ENCODE assay signal across 21 cellular contexts in the genomic region with DNA sequence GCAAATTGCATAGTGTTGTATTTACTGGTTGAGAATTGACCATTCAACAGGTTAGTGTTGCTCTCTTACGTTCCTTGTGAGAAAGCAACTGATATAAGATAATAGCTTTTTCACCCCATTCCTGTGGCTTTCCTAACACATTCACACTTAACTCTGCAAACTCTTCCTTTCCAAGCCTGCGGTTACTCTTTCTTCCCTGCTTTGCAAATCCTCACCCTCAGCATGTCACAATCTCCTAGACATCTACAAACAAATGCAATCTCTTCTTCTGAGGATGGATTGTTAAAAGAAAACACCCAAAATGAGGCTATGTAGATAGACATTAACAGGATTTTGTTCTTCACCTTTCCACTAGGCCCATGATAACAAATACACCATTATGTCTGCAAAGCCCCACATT.
A peak's percentile ranks its signal among the peaks of the same experiment; 100 is the strongest.
DNase-seq lines count a peak whose midpoint lies in the region; ATAC-seq and TF ChIP-seq lines count a peak whose summit lies in the region.
"Had no signal": no experiment of that assay in that cellular context is flagged by ENCODE, and none has a peak within 500 bp of the region (broad histone marks: within the 10 kb centered on the region; RNA-seq: fewer than 3 reads in every experiment).

No MANE protein-coding gene starts in this region.

- no peaks in the 10 kb centered on the region for H3F3A ChIP-seq in SU-DHL-6 (ENCODE audit: insufficient read depth)

- H3K14ac ChIP-seq in H9 (ENCODE audit: insufficient read depth, low read length), result no peak overlapping the region

- no peak overlapping the region for H3K4ac ChIP-seq in H9 (ENCODE audit: low read depth, low read length)

- H2BK20ac ChIP-seq in H9 (ENCODE audit: low read depth, low read length, poor library complexity, severe bottlenecking), result no peak overlapping the region

- H4K8ac ChIP-seq in H9 (replicated peaks; ENCODE audit: insufficient read length, low read depth, low read length), result no peak overlapping the region

- TF ChIP-seq CTCF in H9 (conservative IDR thresholded peaks at IDR 0.05) (no peak), SU-DHL-6 (IDR thresholded peaks at IDR 0.05; ENCODE audit: insufficient read depth, low read length, poor library complexity, severe bottlenecking) (no peak)

- no peak overlapping the region for H3K4me3 Mint-ChIP-seq in H9
- H3K4me3 Mint-ChIP-seq: B cell; CD4-positive, CD25-positive, alpha-beta regulatory T cell; CD8-positive, alpha-beta T cell; HFFc6 had no signal

- no peaks in the 10 kb centered on the region for H3K79me1 ChIP-seq in H9 (ENCODE audit: insufficient read depth, low read depth, low read length, poor library complexity, severe bottlenecking)

- H3K9me3 ChIP-seq in H9 (ENCODE audit: control insufficient read depth, low read depth, low read length) (no peaks in the 10 kb centered on the region), HUES48 (ENCODE audit: control insufficient read depth, insufficient read depth, low read length) (0 out of 2 replicates have a peak, but pooled peaks cover 3% of the 10 kb centered on the region), SU-DHL-6 (ENCODE audit: insufficient read depth, low read length) (no peaks in the 10 kb centered on the region)
- H3K9me3 ChIP-seq: BLaER1, Caco-2 had no signal

- H2BK5ac ChIP-seq in H9 (ENCODE audit: insufficient read length, low read length), result no peak overlapping the region

- H3K27me3 ChIP-seq in H9 (ENCODE audit: insufficient read depth, low read length) (no peaks in the 10 kb centered on the region), HUES48 (ENCODE audit: control insufficient read depth, insufficient read depth, low read length) (no peaks in the 10 kb centered on the region), SU-DHL-6 (ENCODE audit: low read length) (no peaks in the 10 kb centered on the region)
- H3K27me3 ChIP-seq: BLaER1 had no signal

- H3K9me2 ChIP-seq in SU-DHL-6 (replicated peaks; ENCODE audit: insufficient read depth, low read length), result no peaks in the 10 kb centered on the region

- no peak for ATAC-seq in HG03342 (IDR thresholded peaks at IDR 0.05; ENCODE audit: unreplicated experiment)
- no peak for ATAC-seq in HG03039 (IDR thresholded peaks at IDR 0.05; ENCODE audit: unreplicated experiment)
- ATAC-seq: CD8-positive, alpha-beta T cell; HCT116 had no signal

- H2BK12ac ChIP-seq in H9 (ENCODE audit: insufficient read length, low read depth, low read length), result no peak overlapping the region

- H2AFZ ChIP-seq in H9 (ENCODE audit: low read length) (no peak overlapping the region), SU-DHL-6 (ENCODE audit: low read depth, low read length, severe bottlenecking) (peak overlapping the region; percentile 48)
- H2AFZ ChIP-seq: GM23248 had no signal

- no peak overlapping the region for H3K4me3 ChIP-seq in HUES48 (ENCODE audit: low read depth, low read length)
- no peak overlapping the region for H3K4me3 ChIP-seq in SU-DHL-6 (ENCODE audit: insufficient read depth, low read length, poor library complexity, severe bottlenecking)
- H3K4me3 ChIP-seq: BLaER1, GM23248 had no signal

- no peak overlapping the region for H3K56ac ChIP-seq in H9 (ENCODE audit: insufficient read length, low read depth, low read length)

- H3K36me3 Mint-ChIP-seq in H9 (ENCODE audit: insufficient read depth in 1 of 3, low read depth in 3 of 3), result peaks cover 2 to 11% (median 3%) of the 10 kb centered on the region in 3 experiments; a peak in 4 of 7 replicates
- H3K36me3 Mint-ChIP-seq: CD4-positive, CD25-positive, alpha-beta regulatory T cell; CD8-positive, alpha-beta T cell had no signal

- no peak overlapping the region for H2BK15ac ChIP-seq in H9 (ENCODE audit: low read depth, low read length)

- no peak overlapping the region for H4K91ac ChIP-seq in H9 (ENCODE audit: insufficient read length, low read depth, low read length)

- no peak overlapping the region for H2AK5ac ChIP-seq in H9 (ENCODE audit: insufficient read length, low read length)

- H4K20me1 ChIP-seq in H9 (ENCODE audit: control insufficient read depth, insufficient read depth, insufficient read length) (no peaks in the 10 kb centered on the region), SU-DHL-6 (ENCODE audit: low read depth, low read length) (no peaks in the 10 kb centered on the region)
- H4K20me1 ChIP-seq: BLaER1 had no signal

- H3K9ac ChIP-seq in H9 (ENCODE audit: extremely low read depth, insufficient read length, low read length) (no peak overlapping the region), HUES48 (ENCODE audit: low read depth, low read length) (no peak overlapping the region), SU-DHL-6 (ENCODE audit: low read length) (no peak overlapping the region)
- H3K9ac ChIP-seq: BLaER1, GM23248 had no signal

- no peaks in the 10 kb centered on the region for H3K23me2 ChIP-seq in H9 (ENCODE audit: insufficient read length, low read depth, low read length, poor library complexity, severe bottlenecking)

- H2BK120ac ChIP-seq in H9 (ENCODE audit: low read depth, low read length, poor library complexity, severe bottlenecking), result no peak overlapping the region

- H3K23ac ChIP-seq in H9 (ENCODE audit: insufficient read length, low read depth, low read length), result no peak overlapping the region

- no peaks in the 10 kb centered on the region for H3K27me3 Mint-ChIP-seq in H9 (ENCODE audit: low read depth)
- H3K27me3 Mint-ChIP-seq: B cell; CD4-positive, CD25-positive, alpha-beta regulatory T cell had no signal

- H3K4me2 ChIP-seq in H9 (ENCODE audit: insufficient read depth, insufficient read length, low read length), result no peak overlapping the region
- no peak overlapping the region for H3K4me2 ChIP-seq in SU-DHL-6 (ENCODE audit: low read depth, low read length, poor library complexity, severe bottlenecking)
- H3K4me2 ChIP-seq: BLaER1 had no signal

- H3K27ac Mint-ChIP-seq in H9, result peak overlapping the region in 2 of 3 experiments; percentile 1 to 69; a peak in 3 of 7 replicates
- H3K27ac Mint-ChIP-seq: B cell; CD4-positive, CD25-positive, alpha-beta regulatory T cell; CD8-positive, alpha-beta T cell; HFFc6 had no signal

- H3K36me3 ChIP-seq in HUES48 (ENCODE audit: control insufficient read depth, insufficient read depth, low read length), result no peaks in the 10 kb centered on the region
- no peaks in the 10 kb centered on the region for H3K36me3 ChIP-seq in SU-DHL-6 (ENCODE audit: low read length)
- H3K36me3 ChIP-seq: BLaER1 had no signal

- DNase-seq in H9 (no peak), astrocyte of the hippocampus (ENCODE audit: low read depth, low spot score) (peak; percentile 0), RKO (ENCODE audit: low spot score) (no peak), GM19238 (ENCODE audit: insufficient read length, low spot score) (no peak)
- DNase-seq: Caco-2; CD4-positive, CD25-positive, alpha-beta regulatory T cell; CD8-positive, alpha-beta T cell; DMS153; DND-41; GM23248; H7; HFFc6 had no signal

- no peaks in the 10 kb centered on the region for H3K4me1 ChIP-seq in H9 (ENCODE audit: insufficient read depth, low read length)
- H3K4me1 ChIP-seq in HUES48 (ENCODE audit: control insufficient read depth, insufficient read depth, low read length), result no peaks in the 10 kb centered on the region
- H3K4me1 ChIP-seq: BLaER1, Caco-2 had no signal

- H3K27ac ChIP-seq in H9 (ENCODE audit: insufficient read length, low read depth, low read length) (no peak overlapping the region), HUES48 (ENCODE audit: low read depth, low read length) (peak overlapping the region; percentile 58), SU-DHL-6 (ENCODE audit: low read depth, low read length) (no peak overlapping the region)
- H3K27ac ChIP-seq: 22Rv1, BLaER1, C4-2B, GM23248 had no signal

- H3K79me2 ChIP-seq in H9 (ENCODE audit: insufficient read depth, low read length) (no peaks in the 10 kb centered on the region), SU-DHL-6 (ENCODE audit: insufficient read depth, low read length) (no peaks in the 10 kb centered on the region)

- peaks cover 10% of the 10 kb centered on the region in 2 experiments for H3K4me1 Mint-ChIP-seq in H9
- H3K4me1 Mint-ChIP-seq: B cell; CD4-positive, CD25-positive, alpha-beta regulatory T cell had no signal

- H4K5ac ChIP-seq in H9 (ENCODE audit: insufficient read length, low read depth, low read length), result no peak overlapping the region

- WGBS in H9 (ENCODE audit: extremely low coverage, insufficient read length, low lambda C conversion rate), result no CpG with 5 or more reads among the region's 2 CpGs

- H3K9me3 Mint-ChIP-seq in H9, result peaks cover 7 to 15% of the 10 kb centered on the region in 2 experiments

- no peak overlapping the region for H3K18ac ChIP-seq in H9 (ENCODE audit: insufficient read length, low read depth, low read length)

- H3T11ph ChIP-seq in H9 (ENCODE audit: low read length), result no peak overlapping the region
